ENCODE assay signal across 8 cellular contexts in genomic region chr6:118748311-118749062, GRCh38.
A peak's percentile ranks its signal among the peaks of the same experiment; 100 is the strongest.
DNase-seq lines count a peak whose midpoint lies in the region; ATAC-seq and TF ChIP-seq lines count a peak whose summit lies in the region.

No MANE protein-coding gene starts in this region.

- H3K4me3 ChIP-seq in BLaER1 treated with 17β-estradiol and CSF1 and Interleukin-3, amounts not matched to agents 10 nM and 100 nM: no peak overlapping the region
- no peak overlapping the region for H3K4me3 ChIP-seq in MG63
- no peak overlapping the region for H3K4me3 ChIP-seq in Peyer's patch

- H3K4me3 Mint-ChIP-seq in activated T-helper 17 cell treated with anti-CD3 and anti-CD28 coated beads, Interleukin-2, amount 50 U/mL, for 72 hours: no peak overlapping the region

- H3K36me3 ChIP-seq in BLaER1 treated with 17β-estradiol and CSF1 and Interleukin-3, amounts not matched to agents 10 nM and 100 nM: no peaks in the 10 kb centered on the region
- H3K36me3 ChIP-seq in MG63: no peaks in the 10 kb centered on the region
- H3K36me3 ChIP-seq in Peyer's patch: no peaks in the 10 kb centered on the region

- no peak for TF ChIP-seq CTCF in Peyer's patch (IDR thresholded peaks at IDR 0.05)

- TF ChIP-seq POLR2A in Peyer's patch (IDR thresholded peaks at IDR 0.05): no peak

- no peaks in the 10 kb centered on the region for H3K27me3 Mint-ChIP-seq in activated T-helper 17 cell treated with anti-CD3 and anti-CD28 coated beads, Interleukin-2, amount 50 U/mL, for 72 hours

- peak; percentile 18 for ATAC-seq in activated T-helper 17 cell treated with anti-CD3 and anti-CD28 coated beads, Interleukin-2, amount 50 U/mL, for 72 hours (replicated peaks)
- ATAC-seq in GM21717 (IDR thresholded peaks at IDR 0.05; ENCODE audit: unreplicated experiment): no peak
- no peak for ATAC-seq in GM21619 (IDR thresholded peaks at IDR 0.05; ENCODE audit: unreplicated experiment)

- H3K9me3 ChIP-seq in BLaER1 treated with 17β-estradiol and CSF1 and Interleukin-3, amounts not matched to agents 10 nM and 100 nM (replicated peaks in 1 of 11): no peaks in the 10 kb centered on the region
- H3K9me3 ChIP-seq in MG63 (no peaks in the 10 kb centered on the region), Peyer's patch (no peaks in the 10 kb centered on the region)

- no peak overlapping the region for H3K27ac Mint-ChIP-seq in activated T-helper 17 cell treated with anti-CD3 and anti-CD28 coated beads, Interleukin-2, amount 50 U/mL, for 72 hours

- peaks cover 3% of the 10 kb centered on the region for H3K9me3 Mint-ChIP-seq in activated T-helper 17 cell treated with anti-CD3 and anti-CD28 coated beads, Interleukin-2, amount 50 U/mL, for 72 hours

- peak overlapping the region in 4 of 11 experiments; percentile 9 to 49 (median 31); a peak in 4 of 22 replicates for H3K27ac ChIP-seq in BLaER1 treated with 17β-estradiol and CSF1 and Interleukin-3, amounts not matched to agents 10 nM and 100 nM
- peak overlapping the region in 2 of 4 donors; percentile 12 to 19 for H3K27ac ChIP-seq in Peyer's patch

- peak; percentile 84 for DNase-seq in MG63
- DNase-seq in left kidney (ENCODE audit: low read depth, low spot score): peak; percentile 15
- DNase-seq in Peyer's patch: no peak
- no peak for DNase-seq in SW480 (ENCODE audit: low spot score)

- H3K36me3 Mint-ChIP-seq in activated T-helper 17 cell treated with anti-CD3 and anti-CD28 coated beads, Interleukin-2, amount 50 U/mL, for 72 hours (ENCODE audit: low read depth): no peaks in the 10 kb centered on the region

- peak overlapping the region; percentile 46 to 79 (median 57) for H3K4me2 ChIP-seq in BLaER1 treated with 17β-estradiol and CSF1 and Interleukin-3, amounts not matched to agents 10 nM and 100 nM

- H3K9ac ChIP-seq in BLaER1 treated with 17β-estradiol and CSF1 and Interleukin-3, amounts not matched to agents 10 nM and 100 nM: no peak overlapping the region

- H4K20me1 ChIP-seq in BLaER1 treated with 17β-estradiol and CSF1 and Interleukin-3, amounts not matched to agents 10 nM and 100 nM: no peaks in the 10 kb centered on the region

- peaks cover 10% of the 10 kb centered on the region for H3K4me1 Mint-ChIP-seq in activated T-helper 17 cell treated with anti-CD3 and anti-CD28 coated beads, Interleukin-2, amount 50 U/mL, for 72 hours

- no peaks in the 10 kb centered on the region for H3K27me3 ChIP-seq in BLaER1 treated with 17β-estradiol and CSF1 and Interleukin-3, amounts not matched to agents 10 nM and 100 nM
- no peaks in the 10 kb centered on the region for H3K27me3 ChIP-seq in MG63
- no peaks in the 10 kb centered on the region for H3K27me3 ChIP-seq in Peyer's patch

- peaks cover 10 to 77% (median 20%) of the 10 kb centered on the region in 10 experiments for H3K4me1 ChIP-seq in BLaER1 treated with 17β-estradiol and CSF1 and Interleukin-3, amounts not matched to agents 10 nM and 100 nM
- H3K4me1 ChIP-seq in Peyer's patch: peaks cover 0 to 7% (median 0%) of the 10 kb centered on the region in 4 donors

Comparison
In these comparisons a context has a peak if more than half of its experiments do, and no peak if none do; other contexts are left out.
1. DNase-seq: peak in MG63 (single experiment) and left kidney (single experiment); none in Peyer's patch (0 of 3) and SW480 (single experiment).